ENCODE assay signal across 8 cellular contexts in genomic region chr7:122885583-122886356, GRCh38. TPM values are rescaled to one million over a fixed set of nuclear protein-coding genes. Genes with fewer than 3 reads are reported as not detected.
A peak's percentile ranks its signal among the peaks of the same experiment; 100 is the strongest.
DNase-seq lines count a peak whose midpoint lies in the region; TF ChIP-seq lines count a peak whose summit lies in the region.

No MANE protein-coding gene starts in this region.

- H3K27me3 ChIP-seq in GM23248 (replicated peaks; ENCODE audit: insufficient read depth) (peaks cover 24% of the 10 kb centered on the region), adipocyte (replicated peaks; ENCODE audit: control insufficient read depth, insufficient read depth, low read length) (no peaks in the 10 kb centered on the region), left ventricle myocardium inferior (ENCODE audit: low read depth) (no peaks in the 10 kb centered on the region)

- H2AFZ ChIP-seq in GM23248 = peak overlapping the region; percentile 90

- TF ChIP-seq CTCF in left ventricle myocardium inferior (IDR thresholded peaks at IDR 0.05; ENCODE audit: borderline replicate concordance) (peak; percentile 43), progenitor cell of endocrine pancreas (IDR thresholded peaks at IDR 0.05; ENCODE audit: unreplicated experiment) (no peak)

- in situ Hi-C loops in GM23248 (cut with MboI) = no loop called here

- H3F3A ChIP-seq in GM23248 (ENCODE audit: insufficient read depth) = no peaks in the 10 kb centered on the region; the same call in 1 of the 2 replicates

- 3 to 4% methylated on average over 54 to 68 of the region's 70 CpGs for WGBS in GM23248 (ENCODE audit: low coverage in 1 of 2, low lambda C conversion rate in 2 of 2, missing lambda C conversion rate in 2 of 2), 2 experiments

- H3K27me3 Mint-ChIP-seq in IgD-negative memory B cell (peaks cover 26% of the 10 kb centered on the region), progenitor cell of endocrine pancreas (peaks cover 39% of the 10 kb centered on the region)

- H3K4me1 Mint-ChIP-seq in IgD-negative memory B cell (peaks cover 7 to 9% (median 7%) of the 10 kb centered on the region in 3 donors), progenitor cell of endocrine pancreas (ENCODE audit: low read depth) (peaks cover 20% of the 10 kb centered on the region)

- H3K36me3 Mint-ChIP-seq in IgD-negative memory B cell = peaks cover 2% of the 10 kb centered on the region
- H3K36me3 Mint-ChIP-seq in progenitor cell of endocrine pancreas (ENCODE audit: insufficient read depth) = no peaks in the 10 kb centered on the region

- H3K27ac Mint-ChIP-seq in IgD-negative memory B cell (no peak overlapping the region), progenitor cell of endocrine pancreas (peak overlapping the region; percentile 86)

- H3K4me1 ChIP-seq in GM23248 (ENCODE audit: insufficient read depth) (no peaks in the 10 kb centered on the region; the same call in 1 of the 2 replicates), adipocyte (ENCODE audit: control insufficient read depth, insufficient read depth, low read length) (peaks cover 6% of the 10 kb centered on the region), left ventricle myocardium inferior (peaks cover 66% of the 10 kb centered on the region)

- DNase-seq in NCI-H2227 (lab: John Stamatoyannopoulos, UW; ENCODE audit: unreplicated experiment) = peak; percentile 27
- no peak for DNase-seq in NCI-H2227 treated with DMSO at 0.1 percent for 48 hours (lab: John Stamatoyannopoulos, UW)
- DNase-seq in GM23248 = peak; percentile 52
- DNase-seq in adipocyte (ENCODE audit: low read depth) = peak; percentile 75
- DNase-seq in left ventricle myocardium inferior = peak; percentile 45
- DNase-seq in progenitor cell of endocrine pancreas (ENCODE audit: low spot score, unreplicated experiment) = peak; percentile 30
- DNase-seq in putamen (ENCODE audit: low spot score) = no peak

- H3K9ac ChIP-seq in GM23248 = peak overlapping the region; percentile 61
- H3K9ac ChIP-seq in adipocyte (ENCODE audit: low read length) = peak overlapping the region; percentile 83

- H3K4me2 ChIP-seq in GM23248 (ENCODE audit: unreplicated experiment) = peak overlapping the region; percentile 76

- H3K9me3 ChIP-seq in GM23248 (ENCODE audit: low read depth) = no peaks in the 10 kb centered on the region
- no peaks in the 10 kb centered on the region for H3K9me3 ChIP-seq in adipocyte (ENCODE audit: control insufficient read depth, low read length)
- H3K9me3 ChIP-seq in left ventricle myocardium inferior (replicated peaks) = no peaks in the 10 kb centered on the region

- H3K9me2 ChIP-seq in GM23248 (ENCODE audit: insufficient read depth) = no peaks in the 10 kb centered on the region

- H4K20me1 ChIP-seq in GM23248 (ENCODE audit: insufficient read depth) = no peaks in the 10 kb centered on the region

- H3K9me3 Mint-ChIP-seq in IgD-negative memory B cell (peaks cover 2 to 4% (median 3%) of the 10 kb centered on the region in 3 donors), progenitor cell of endocrine pancreas (ENCODE audit: low read depth) (no peaks in the 10 kb centered on the region)

- intact Hi-C loops in left ventricle myocardium inferior (cut with micrococcal nuclease) = loop anchor here (5.0 to 10.0 kb wide), 2 partner anchors 81 to 267 kb away; no protein-coding TSS in a partner anchor

- H3K36me3 ChIP-seq in GM23248 (ENCODE audit: low read depth) = no peaks in the 10 kb centered on the region
- H3K36me3 ChIP-seq in adipocyte (ENCODE audit: control insufficient read depth, insufficient read depth, low read length, severe bottlenecking) = no peaks in the 10 kb centered on the region
- H3K36me3 ChIP-seq in left ventricle myocardium inferior = no peaks in the 10 kb centered on the region

- H3K4me3 Mint-ChIP-seq in IgD-negative memory B cell (peak overlapping the region; percentile 12 to 63 (median 58)), progenitor cell of endocrine pancreas (ENCODE audit: low read depth) (peak overlapping the region; percentile 87)

- H3K4me3 ChIP-seq in GM23248 (peak overlapping the region; percentile 77), adipocyte (ENCODE audit: low read length) (peak overlapping the region; percentile 92), left ventricle myocardium inferior (peak overlapping the region; percentile 91)

- H3K79me2 ChIP-seq in GM23248 (ENCODE audit: insufficient read depth) = no peaks in the 10 kb centered on the region

- no peak overlapping the region for H3K27ac ChIP-seq in GM23248
- peak overlapping the region; percentile 95 for H3K27ac ChIP-seq in left ventricle myocardium inferior (replicated peaks)

RNA-seq across cellular contexts. Expression of gene CADPS2, which starts 0.5 kb away (rescaled TPM):
- total RNA-seq in GM23248 (2014; rRNA removed; shearing (Covaris generic)) = 0.13 and 0.43 TPM in 2 replicates
- polyA plus RNA-seq in GM23248 (2016; fragmentation: Nextera tagmentation; extraction: Ambion mirVana) = 0.06 and 0.18 TPM in 2 replicates
- polyA plus RNA-seq in IgD-negative memory B cell = not detected
- total RNA-seq in left ventricle myocardium inferior = 11.9 TPM
- 4.3 and 6.1 TPM in 2 replicates for total RNA-seq in progenitor cell of endocrine pancreas

Comparison
In these comparisons a context has a peak if more than half of its experiments do, and no peak if none do; other contexts are left out.
1. DNase-seq: peak in NCI-H2227 (single experiment), GM23248 (single experiment), adipocyte (single experiment), left ventricle myocardium inferior (single experiment) and progenitor cell of endocrine pancreas (single experiment); none in NCI-H2227 treated with DMSO at 0.1 percent for 48 hours (single experiment) and putamen (single experiment).
2. Peak in every context shown above with its lines, with median percentiles within 50 percentile points of each other: H3K4me3 ChIP-seq.